8 cellular contexts compared by ENCODE assay signal in the genomic region with DNA sequence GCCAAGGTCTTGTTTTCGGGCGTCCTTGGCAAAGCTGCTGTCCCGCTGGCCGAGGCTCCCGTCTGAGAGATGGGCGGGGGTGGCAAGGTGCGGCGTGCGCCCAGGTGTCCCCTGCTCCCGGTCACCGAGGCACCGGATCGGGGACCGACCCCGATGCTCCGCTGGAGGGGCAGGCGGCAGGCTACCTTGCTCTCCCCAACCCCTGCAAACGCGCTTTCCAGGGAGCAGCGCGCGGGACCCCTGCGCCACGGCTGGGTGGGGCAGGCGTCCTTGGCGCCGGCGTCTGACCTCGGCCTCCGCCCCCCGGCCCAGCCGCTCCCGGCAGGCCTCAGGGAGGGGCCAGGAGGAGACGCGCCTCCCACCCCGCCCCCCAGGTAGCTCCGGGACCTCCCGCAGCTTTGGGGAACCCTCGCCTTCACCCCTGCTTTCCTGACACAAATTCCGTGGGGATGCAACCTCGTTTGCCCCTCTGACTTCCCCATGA.
DNase-seq lines count a peak whose midpoint lies in the region; ATAC-seq and TF ChIP-seq lines count a peak whose summit lies in the region.

No MANE protein-coding gene starts in this region.

- no peaks in the 10 kb centered on the region for H3K36me3 ChIP-seq in ACC112 (ENCODE audit: insufficient read depth, low read length)
- no peaks in the 10 kb centered on the region for H3K36me3 ChIP-seq in iPS-15b (ENCODE audit: control insufficient read depth, insufficient read depth, low read length)
- no peaks in the 10 kb centered on the region for H3K36me3 ChIP-seq in subcutaneous abdominal adipose tissue (ENCODE audit: control insufficient read depth in 5 of 5, insufficient read depth in 5 of 5, low read length in 5 of 5)

- H3K9me3 ChIP-seq in iPS-15b (ENCODE audit: control insufficient read depth, insufficient read depth, low read length) (no peaks in the 10 kb centered on the region), subcutaneous abdominal adipose tissue (ENCODE audit: control insufficient read depth in 5 of 5, low read length in 5 of 5) (peaks cover 0 to 3% (median 0%) of the 10 kb centered on the region in 5 donors)

- TF ChIP-seq CTCF in HFF-Myc (IDR thresholded peaks at IDR 0.05; ENCODE audit: low read depth, low read length, missing control alignments): no peak

- H3K27me3 ChIP-seq in ACC112 (ENCODE audit: insufficient read depth, low read length) (peaks cover 57% of the 10 kb centered on the region), iPS-15b (ENCODE audit: control insufficient read depth, insufficient read depth, low read length) (no peaks in the 10 kb centered on the region), subcutaneous abdominal adipose tissue (ENCODE audit: control insufficient read depth in 5 of 5, insufficient read depth in 4 of 5, low read length in 5 of 5) (peaks cover 18 to 45% (median 39%) of the 10 kb centered on the region in 5 donors)

- no peaks in the 10 kb centered on the region for H3K79me2 ChIP-seq in ACC112 (ENCODE audit: control insufficient read depth, insufficient read depth, low read length, unreplicated experiment)

- no peak overlapping the region for H3K27ac ChIP-seq in ACC112 (ENCODE audit: low read depth, low read length)
- H3K27ac ChIP-seq in subcutaneous abdominal adipose tissue (ENCODE audit: low read depth, low read length): peak overlapping the region; percentile 10

- no peak for DNase-seq in HFF-Myc (ENCODE audit: extremely low read depth, low read depth)
- peak; percentile 44 to 58 for DNase-seq in activated T-cell treated with anti-CD3 and anti-CD28 coated beads, Interleukin-2, amount 50 U/mL, for 48 hours
- DNase-seq in hepatic stellate cell (ENCODE audit: low spot score): no peak
- no peak for DNase-seq in COLO668 (lab: John Stamatoyannopoulos, UW; ENCODE audit: unreplicated experiment)

- H2AFZ ChIP-seq in ACC112 (ENCODE audit: low read length, unreplicated experiment): no peak overlapping the region

- ATAC-seq in HG03342 (IDR thresholded peaks at IDR 0.05; ENCODE audit: unreplicated experiment): no peak

- H3K4me1 ChIP-seq in ACC112 (ENCODE audit: control insufficient read depth, insufficient read depth, low read length, unreplicated experiment) (peaks cover 11% of the 10 kb centered on the region), iPS-15b (ENCODE audit: control insufficient read depth, insufficient read depth, low read length) (peaks cover 21% of the 10 kb centered on the region), subcutaneous abdominal adipose tissue (ENCODE audit: control insufficient read depth in 5 of 5, insufficient read depth in 5 of 5, low read length in 5 of 5) (peaks cover 0 to 56% (median 45%) of the 10 kb centered on the region in 5 donors)

- H3K9ac ChIP-seq in iPS-15b (ENCODE audit: low read depth, low read length) (peak overlapping the region; percentile 65), subcutaneous abdominal adipose tissue (ENCODE audit: low read length in 5 of 5) (peak overlapping the region in 2 of 5 donors; percentile 33 to 51)

- peak overlapping the region; percentile 67 for H3K4me3 ChIP-seq in ACC112 (ENCODE audit: low read depth, low read length)
- H3K4me3 ChIP-seq in HFF-Myc (replicated peaks; ENCODE audit: low read depth, low read length): peak overlapping the region; percentile 46
- H3K4me3 ChIP-seq in iPS-15b (ENCODE audit: low read depth, low read length): peak overlapping the region; percentile 91
- peak overlapping the region in 3 of 5 donors; percentile 50 to 67 (median 64) for H3K4me3 ChIP-seq in subcutaneous abdominal adipose tissue (ENCODE audit: low read depth in 1 of 5, low read length in 5 of 5)

Comparison
In these comparisons a context has a peak if more than half of its experiments do, and no peak if none do; other contexts are left out.
1. DNase-seq: peak in activated T-cell treated with anti-CD3 and anti-CD28 coated beads, Interleukin-2, amount 50 U/mL, for 48 hours (2 of 2); none in HFF-Myc (single experiment), hepatic stellate cell (single experiment) and COLO668 (single experiment).
2. Peak in every context shown above with its lines, with median percentiles within 50 percentile points of each other: H3K4me3 ChIP-seq.